1 cellular context compared by ENCODE assay signal in genomic region chr10:97022616-97023015, GRCh38.
TF ChIP-seq lines count a peak whose summit lies in the region.

No MANE protein-coding gene starts in this region.

TF ChIP-seq in IMR-90, 13 proteins besides CTCF, POLR2A, EP300 and RAD21 (continued from another document):
- TF ChIP-seq ELK1 (IDR thresholded peaks at IDR 0.05; ENCODE audit: borderline replicate concordance, low read depth, low read length) (no peak), SMC3 (IDR thresholded peaks at IDR 0.05; ENCODE audit: low read depth, low read length) (no peak), RFX5 (IDR thresholded peaks at IDR 0.05; ENCODE audit: low read depth, low read length) (no peak), NFE2L2 (IDR thresholded peaks at IDR 0.05; ENCODE audit: low read depth, low read length) (no peak), MAFK (IDR thresholded peaks at IDR 0.05; ENCODE audit: low read depth, low read length) (no peak), CEBPB (IDR thresholded peaks at IDR 0.05; ENCODE audit: low read depth, low read length) (no peak), BHLHE40 (IDR thresholded peaks at IDR 0.05; ENCODE audit: low read depth, low read length) (no peak), RCOR1 (IDR thresholded peaks at IDR 0.05; ENCODE audit: insufficient replicate concordance, low read length) (no peak), FOS (IDR thresholded peaks at IDR 0.05; ENCODE audit: low read depth, low read length) (no peak)
